Comparison of ENCODE assay signal across 1 cellular context in genomic region chr17:76141212-76142043, GRCh38.
A peak's percentile ranks its signal among the peaks of the same experiment; 100 is the strongest.
TF ChIP-seq lines count a peak whose summit lies in the region.

TSS of gene FOXJ1 (minus strand) at chr17:76141245. CDS start at chr17:76140395, 850 bp downstream.

TF ChIP-seq in HepG2, 621 proteins besides CTCF, POLR2A, EP300 and RAD21 (continued from another document and continues in another):
- TF ChIP-seq ZBTB40 (IDR thresholded peaks at IDR 0.05): no peak
- TF ChIP-seq ZBTB40 (CRISPR knock-in tag; IDR thresholded peaks at IDR 0.05): 0 out of 2 replicates have a peak, but pooled peaks have one; percentile 47
- peak; percentile 66; the same call in 1 of the 2 replicates for TF ChIP-seq NFKB2 (CRISPR knock-in tag; IDR thresholded peaks at IDR 0.05; ENCODE audit: borderline replicate concordance)
- peak; percentile 70; the same call in 1 of the 2 replicates for TF ChIP-seq ZNF350 (CRISPR knock-in tag; IDR thresholded peaks at IDR 0.05; ENCODE audit: borderline replicate concordance, low read depth)
- TF ChIP-seq ZNF616 (CRISPR knock-in tag; IDR thresholded peaks at IDR 0.05; ENCODE audit: low read depth): no peak
- no peak for TF ChIP-seq ATF3 (CRISPR knock-in tag; IDR thresholded peaks at IDR 0.05)
- 0 out of 2 replicates have a peak, but pooled peaks have one; percentile 43 for TF ChIP-seq NFATC3 (CRISPR knock-in tag; IDR thresholded peaks at IDR 0.05)
- peak; percentile 94 for TF ChIP-seq TFDP2 (CRISPR knock-in tag; IDR thresholded peaks at IDR 0.05)
- 0 out of 2 replicates have a peak, but pooled peaks have one; percentile 35 for TF ChIP-seq MYPOP (CRISPR knock-in tag; IDR thresholded peaks at IDR 0.05)
- peak; percentile 99 for TF ChIP-seq RFX1 (IDR thresholded peaks at IDR 0.05)
- TF ChIP-seq SIN3B (IDR thresholded peaks at IDR 0.05; ENCODE audit: low read length): peak; percentile 75; the same call in 1 of the 2 replicates
- TF ChIP-seq ARID5B (CRISPR knock-in tag; IDR thresholded peaks at IDR 0.05): peak; percentile 46; the same call in 1 of the 2 replicates
- TF ChIP-seq AHDC1 (CRISPR knock-in tag; IDR thresholded peaks at IDR 0.05; ENCODE audit: borderline replicate concordance): no peak
- 0 out of 2 replicates have a peak, but pooled peaks have one; percentile 39 for TF ChIP-seq ZNF124 (CRISPR knock-in tag; IDR thresholded peaks at IDR 0.05)
- no peak for TF ChIP-seq ZNF253 (CRISPR knock-in tag; IDR thresholded peaks at IDR 0.05; ENCODE audit: borderline replicate concordance)
- TF ChIP-seq NFAT5 (CRISPR knock-in tag; IDR thresholded peaks at IDR 0.05): peak; percentile 29; the same call in 1 of the 2 replicates
- TF ChIP-seq NFYC (CRISPR knock-in tag; IDR thresholded peaks at IDR 0.05): peak; percentile 96
- peak; percentile 4; the same call in 1 of the 2 replicates for TF ChIP-seq PITX1 (CRISPR knock-in tag; IDR thresholded peaks at IDR 0.05)
- TF ChIP-seq GFI1 (CRISPR knock-in tag; IDR thresholded peaks at IDR 0.05; ENCODE audit: borderline replicate concordance): peak; percentile 53; the same call in 1 of the 2 replicates
- peak; percentile 56; the same call in 1 of the 2 replicates for TF ChIP-seq ZNF576 (CRISPR knock-in tag; IDR thresholded peaks at IDR 0.05)
